Comparison of ENCODE assay signal across 2 cellular contexts in genomic region chr20:50464725-50465650, GRCh38.
TF ChIP-seq lines count a peak whose summit lies in the region.

No MANE protein-coding gene starts in this region.

TF ChIP-seq in A549, 52 proteins besides CTCF, POLR2A, EP300 and RAD21 (continued from another document):
- TF ChIP-seq USF2 (IDR thresholded peaks at IDR 0.05) (no peak), CHD2 (IDR thresholded peaks at IDR 0.05; ENCODE audit: low read length, partially characterized antibody) (no peak), RARB (CRISPR knock-in tag; IDR thresholded peaks at IDR 0.05) (no peak), KDM5A (IDR thresholded peaks at IDR 0.05) (no peak), SMC3 (IDR thresholded peaks at IDR 0.05) (no peak), HOXB13 (CRISPR knock-in tag; IDR thresholded peaks at IDR 0.05; ENCODE audit: low read depth) (no peak), HMGXB4 (CRISPR knock-in tag; IDR thresholded peaks at IDR 0.05; ENCODE audit: borderline replicate concordance) (no peak), ZSCAN20 (CRISPR knock-in tag; IDR thresholded peaks at IDR 0.05) (no peak), NFE2L2 (conservative IDR thresholded peaks at IDR 0.05; ENCODE audit: low read length) (no peak), JUN (IDR thresholded peaks at IDR 0.05) (no peak), RNF2 (IDR thresholded peaks at IDR 0.05; ENCODE audit: borderline replicate concordance, low read depth) (no peak)

TF ChIP-seq in GM23338, 12 proteins besides CTCF, POLR2A, EP300 and RAD21:
- TF ChIP-seq ZNF462 (CRISPR knock-in tag; IDR thresholded peaks at IDR 0.05) (no peak), ZNF114 (CRISPR knock-in tag; IDR thresholded peaks at IDR 0.05) (no peak), ZNF331 (CRISPR knock-in tag; IDR thresholded peaks at IDR 0.05; ENCODE audit: low read depth) (no peak), EZH2phosphoT487 (IDR thresholded peaks at IDR 0.05; ENCODE audit: unreplicated experiment) (no peak), NANOG (IDR thresholded peaks at IDR 0.05; ENCODE audit: borderline replicate concordance) (no peak), REST (IDR thresholded peaks at IDR 0.05; ENCODE audit: unreplicated experiment) (no peak), CREB1 (CRISPR knock-in tag; IDR thresholded peaks at IDR 0.05; ENCODE audit: low read depth) (no peak), STAT1 (IDR thresholded peaks at IDR 0.05; ENCODE audit: unreplicated experiment) (no peak), EZH2 (IDR thresholded peaks at IDR 0.05; ENCODE audit: low read depth, unreplicated experiment) (no peak), JUNB (IDR thresholded peaks at IDR 0.05; ENCODE audit: unreplicated experiment) (no peak), ETS1 (IDR thresholded peaks at IDR 0.05) (no peak), POLR2AphosphoS5 (IDR thresholded peaks at IDR 0.05; ENCODE audit: low read depth) (no peak)
